ENCODE assay signal across 3 cellular contexts in the genomic region with DNA sequence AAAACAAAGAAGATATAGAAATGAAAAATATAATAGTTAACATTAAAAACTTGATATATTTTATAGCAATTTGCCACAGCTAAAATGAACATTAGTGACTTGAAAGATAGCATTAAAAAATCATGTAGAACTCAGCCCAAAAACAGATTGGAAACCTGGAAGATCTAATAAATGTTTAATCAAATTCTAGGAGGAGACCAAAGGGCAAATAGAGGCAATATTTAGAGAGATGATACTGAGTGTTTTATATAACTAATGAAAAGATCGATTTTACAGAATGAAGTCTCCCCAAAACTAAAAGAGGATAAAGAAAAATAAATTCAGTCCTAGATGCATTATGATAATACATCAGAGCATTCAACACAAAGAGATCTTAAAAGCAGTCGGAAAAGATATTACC.
TF ChIP-seq lines count a peak whose summit lies in the region.

No MANE protein-coding gene starts in this region.

TF ChIP-seq in liver, 16 proteins besides CTCF, POLR2A, EP300 and RAD21:
- TF ChIP-seq, protein P1, sequence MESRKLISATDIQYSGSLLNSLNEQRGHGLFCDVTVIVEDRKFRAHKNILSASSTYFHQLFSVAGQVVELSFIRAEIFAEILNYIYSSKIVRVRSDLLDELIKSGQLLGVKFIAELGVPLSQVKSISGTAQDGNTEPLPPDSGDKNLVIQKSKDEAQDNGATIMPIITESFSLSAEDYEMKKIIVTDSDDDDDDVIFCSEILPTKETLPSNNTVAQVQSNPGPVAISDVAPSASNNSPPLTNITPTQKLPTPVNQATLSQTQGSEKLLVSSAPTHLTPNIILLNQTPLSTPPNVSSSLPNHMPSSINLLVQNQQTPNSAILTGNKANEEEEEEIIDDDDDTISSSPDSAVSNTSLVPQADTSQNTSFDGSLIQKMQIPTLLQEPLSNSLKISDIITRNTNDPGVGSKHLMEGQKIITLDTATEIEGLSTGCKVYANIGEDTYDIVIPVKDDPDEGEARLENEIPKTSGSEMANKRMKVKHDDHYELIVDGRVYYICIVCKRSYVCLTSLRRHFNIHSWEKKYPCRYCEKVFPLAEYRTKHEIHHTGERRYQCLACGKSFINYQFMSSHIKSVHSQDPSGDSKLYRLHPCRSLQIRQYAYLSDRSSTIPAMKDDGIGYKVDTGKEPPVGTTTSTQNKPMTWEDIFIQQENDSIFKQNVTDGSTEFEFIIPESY (IDR thresholded peaks at IDR 0.05): no peak
- TF ChIP-seq HNF4A (conservative IDR thresholded peaks at IDR 0.05): peak; percentile 35 to 67
- TF ChIP-seq, protein P2, sequence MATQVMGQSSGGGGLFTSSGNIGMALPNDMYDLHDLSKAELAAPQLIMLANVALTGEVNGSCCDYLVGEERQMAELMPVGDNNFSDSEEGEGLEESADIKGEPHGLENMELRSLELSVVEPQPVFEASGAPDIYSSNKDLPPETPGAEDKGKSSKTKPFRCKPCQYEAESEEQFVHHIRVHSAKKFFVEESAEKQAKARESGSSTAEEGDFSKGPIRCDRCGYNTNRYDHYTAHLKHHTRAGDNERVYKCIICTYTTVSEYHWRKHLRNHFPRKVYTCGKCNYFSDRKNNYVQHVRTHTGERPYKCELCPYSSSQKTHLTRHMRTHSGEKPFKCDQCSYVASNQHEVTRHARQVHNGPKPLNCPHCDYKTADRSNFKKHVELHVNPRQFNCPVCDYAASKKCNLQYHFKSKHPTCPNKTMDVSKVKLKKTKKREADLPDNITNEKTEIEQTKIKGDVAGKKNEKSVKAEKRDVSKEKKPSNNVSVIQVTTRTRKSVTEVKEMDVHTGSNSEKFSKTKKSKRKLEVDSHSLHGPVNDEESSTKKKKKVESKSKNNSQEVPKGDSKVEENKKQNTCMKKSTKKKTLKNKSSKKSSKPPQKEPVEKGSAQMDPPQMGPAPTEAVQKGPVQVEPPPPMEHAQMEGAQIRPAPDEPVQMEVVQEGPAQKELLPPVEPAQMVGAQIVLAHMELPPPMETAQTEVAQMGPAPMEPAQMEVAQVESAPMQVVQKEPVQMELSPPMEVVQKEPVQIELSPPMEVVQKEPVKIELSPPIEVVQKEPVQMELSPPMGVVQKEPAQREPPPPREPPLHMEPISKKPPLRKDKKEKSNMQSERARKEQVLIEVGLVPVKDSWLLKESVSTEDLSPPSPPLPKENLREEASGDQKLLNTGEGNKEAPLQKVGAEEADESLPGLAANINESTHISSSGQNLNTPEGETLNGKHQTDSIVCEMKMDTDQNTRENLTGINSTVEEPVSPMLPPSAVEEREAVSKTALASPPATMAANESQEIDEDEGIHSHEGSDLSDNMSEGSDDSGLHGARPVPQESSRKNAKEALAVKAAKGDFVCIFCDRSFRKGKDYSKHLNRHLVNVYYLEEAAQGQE (IDR thresholded peaks at IDR 0.05): no peak
- TF ChIP-seq FOXA1 (IDR thresholded peaks at IDR 0.05): no peak
- no peak for TF ChIP-seq YY1 (IDR thresholded peaks at IDR 0.05)
- no peak for TF ChIP-seq SP1 (IDR thresholded peaks at IDR 0.05)
- TF ChIP-seq, protein P3, sequence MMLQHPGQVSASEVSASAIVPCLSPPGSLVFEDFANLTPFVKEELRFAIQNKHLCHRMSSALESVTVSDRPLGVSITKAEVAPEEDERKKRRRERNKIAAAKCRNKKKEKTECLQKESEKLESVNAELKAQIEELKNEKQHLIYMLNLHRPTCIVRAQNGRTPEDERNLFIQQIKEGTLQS (IDR thresholded peaks at IDR 0.05): no peak
TF ChIP-seq in liver: peak in this region for 1.

TF ChIP-seq in HepG2, 621 proteins besides CTCF, POLR2A, EP300 and RAD21 (continued from another document):
- TF ChIP-seq, protein P4, sequence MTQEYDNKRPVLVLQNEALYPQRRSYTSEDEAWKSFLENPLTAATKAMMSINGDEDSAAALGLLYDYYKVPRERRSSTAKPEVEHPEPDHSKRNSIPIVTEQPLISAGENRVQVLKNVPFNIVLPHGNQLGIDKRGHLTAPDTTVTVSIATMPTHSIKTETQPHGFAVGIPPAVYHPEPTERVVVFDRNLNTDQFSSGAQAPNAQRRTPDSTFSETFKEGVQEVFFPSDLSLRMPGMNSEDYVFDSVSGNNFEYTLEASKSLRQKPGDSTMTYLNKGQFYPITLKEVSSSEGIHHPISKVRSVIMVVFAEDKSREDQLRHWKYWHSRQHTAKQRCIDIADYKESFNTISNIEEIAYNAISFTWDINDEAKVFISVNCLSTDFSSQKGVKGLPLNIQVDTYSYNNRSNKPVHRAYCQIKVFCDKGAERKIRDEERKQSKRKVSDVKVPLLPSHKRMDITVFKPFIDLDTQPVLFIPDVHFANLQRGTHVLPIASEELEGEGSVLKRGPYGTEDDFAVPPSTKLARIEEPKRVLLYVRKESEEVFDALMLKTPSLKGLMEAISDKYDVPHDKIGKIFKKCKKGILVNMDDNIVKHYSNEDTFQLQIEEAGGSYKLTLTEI (CRISPR knock-in tag; conservative IDR thresholded peaks at IDR 0.05): no peak
- TF ChIP-seq ZFX (CRISPR knock-in tag; IDR thresholded peaks at IDR 0.05; ENCODE audit: low read depth) (no peak), SNAI1 (CRISPR knock-in tag; IDR thresholded peaks at IDR 0.05; ENCODE audit: borderline replicate concordance) (no peak), ZNF652 (CRISPR knock-in tag; IDR thresholded peaks at IDR 0.05; ENCODE audit: borderline replicate concordance, low read depth) (no peak), ETV5 (CRISPR knock-in tag; IDR thresholded peaks at IDR 0.05; ENCODE audit: borderline replicate concordance) (no peak), PHF5A (CRISPR knock-in tag; IDR thresholded peaks at IDR 0.05; ENCODE audit: low read depth, unreplicated experiment) (no peak), ZNF577 (CRISPR knock-in tag; IDR thresholded peaks at IDR 0.05; ENCODE audit: borderline replicate concordance, low read depth) (no peak)
TF ChIP-seq in HepG2: peak in this region for 0.

TF ChIP-seq in WTC11, 78 proteins besides CTCF, POLR2A, EP300 and RAD21 (continued from another document):
- no peak for TF ChIP-seq MXD4 (CRISPR knock-in tag; IDR thresholded peaks at IDR 0.05; ENCODE audit: borderline replicate concordance)
- TF ChIP-seq, protein P5, sequence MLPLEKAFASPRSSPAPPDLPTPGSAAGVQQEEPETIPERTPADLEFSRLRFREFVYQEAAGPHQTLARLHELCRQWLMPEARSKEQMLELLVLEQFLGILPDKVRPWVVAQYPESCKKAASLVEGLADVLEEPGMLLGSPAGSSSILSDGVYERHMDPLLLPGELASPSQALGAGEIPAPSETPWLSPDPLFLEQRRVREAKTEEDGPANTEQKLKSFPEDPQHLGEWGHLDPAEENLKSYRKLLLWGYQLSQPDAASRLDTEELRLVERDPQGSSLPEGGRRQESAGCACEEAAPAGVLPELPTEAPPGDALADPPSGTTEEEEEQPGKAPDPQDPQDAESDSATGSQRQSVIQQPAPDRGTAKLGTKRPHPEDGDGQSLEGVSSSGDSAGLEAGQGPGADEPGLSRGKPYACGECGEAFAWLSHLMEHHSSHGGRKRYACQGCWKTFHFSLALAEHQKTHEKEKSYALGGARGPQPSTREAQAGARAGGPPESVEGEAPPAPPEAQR (CRISPR knock-in tag; IDR thresholded peaks at IDR 0.05): no peak
- TF ChIP-seq, protein P6, sequence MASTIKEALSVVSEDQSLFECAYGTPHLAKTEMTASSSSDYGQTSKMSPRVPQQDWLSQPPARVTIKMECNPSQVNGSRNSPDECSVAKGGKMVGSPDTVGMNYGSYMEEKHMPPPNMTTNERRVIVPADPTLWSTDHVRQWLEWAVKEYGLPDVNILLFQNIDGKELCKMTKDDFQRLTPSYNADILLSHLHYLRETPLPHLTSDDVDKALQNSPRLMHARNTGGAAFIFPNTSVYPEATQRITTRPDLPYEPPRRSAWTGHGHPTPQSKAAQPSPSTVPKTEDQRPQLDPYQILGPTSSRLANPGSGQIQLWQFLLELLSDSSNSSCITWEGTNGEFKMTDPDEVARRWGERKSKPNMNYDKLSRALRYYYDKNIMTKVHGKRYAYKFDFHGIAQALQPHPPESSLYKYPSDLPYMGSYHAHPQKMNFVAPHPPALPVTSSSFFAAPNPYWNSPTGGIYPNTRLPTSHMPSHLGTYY (CRISPR knock-in tag; IDR thresholded peaks at IDR 0.05): no peak
